11 cellular contexts compared by ENCODE assay signal in the genomic region with DNA sequence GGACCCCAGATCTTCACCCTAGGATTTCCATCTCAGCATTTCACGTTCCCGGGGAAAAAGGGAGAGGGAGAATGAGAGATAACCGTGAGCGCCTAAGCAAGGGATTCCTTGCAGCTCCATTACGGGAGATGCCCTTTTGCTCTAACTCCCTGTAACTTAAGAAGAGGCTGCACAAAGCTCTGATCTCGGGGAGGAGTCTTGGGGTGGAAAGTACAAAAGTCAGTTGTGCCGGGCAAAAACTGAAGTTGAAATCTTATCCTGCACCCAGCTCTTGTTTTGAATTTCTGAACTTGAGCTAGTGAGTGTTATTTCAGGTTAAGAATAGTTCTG.
A peak's percentile ranks its signal among the peaks of the same experiment; 100 is the strongest.
DNase-seq lines count a peak whose midpoint lies in the region; ATAC-seq, FAIRE-seq and TF ChIP-seq lines count a peak whose summit lies in the region.
"Had no signal": no experiment of that assay in that cellular context is flagged by ENCODE, and none has a peak within 500 bp of the region (broad histone marks: within the 10 kb centered on the region; RNA-seq: fewer than 3 reads in every experiment).

No MANE protein-coding gene starts in this region.

- TF ChIP-seq CTCF in brain (conservative IDR thresholded peaks at IDR 0.05) (no peak), keratinocyte (optimal IDR thresholded peaks at IDR 0.05 in 1 of 3, IDR thresholded peaks at IDR 0.05 in 1 of 3, conservative IDR thresholded peaks at IDR 0.05 in 1 of 3; ENCODE audit: extremely low read depth in 1 of 3, insufficient read depth in 2 of 3, low read length in 3 of 3) (no peak)

- H3K9me3 ChIP-seq in keratinocyte (ENCODE audit: control insufficient read depth, low read depth, low read length) (no peaks in the 10 kb centered on the region), small intestine (ENCODE audit: control insufficient read depth, low read depth) (no peaks in the 10 kb centered on the region)

- no peak overlapping the region for H3K27ac Mint-ChIP-seq in activated CD4-positive, alpha-beta T cell treated with anti-CD3 and anti-CD28 coated beads for 36 hours
- H3K27ac Mint-ChIP-seq in brain, result peak overlapping the region in 3 of 5 experiments; percentile 26 to 89 (median 83)

- H3K9ac ChIP-seq in keratinocyte (ENCODE audit: control insufficient read depth, extremely low read depth, insufficient read depth, low read length), result no peak overlapping the region

- H3K4me1 Mint-ChIP-seq in activated CD4-positive, alpha-beta T cell treated with anti-CD3 and anti-CD28 coated beads for 36 hours, result peaks cover 8% of the 10 kb centered on the region
- peaks cover 44% of the 10 kb centered on the region for H3K4me1 Mint-ChIP-seq in brain

- DNase-seq in activated CD4-positive, alpha-beta T cell treated with anti-CD3 and anti-CD28 coated beads for 36 hours, result no peak
- DNase-seq in activated CD4-positive, alpha-beta T cell treated with anti-CD3 and anti-CD28 coated beads, Interleukin-2, amount 50 U/mL, for 4 hours, result no peak
- no peak for DNase-seq in keratinocyte (ENCODE audit: low read depth, low spot score)
- DNase-seq in small intestine, result peak; percentile 4
- DNase-seq in NCI-H2227 (lab: John Stamatoyannopoulos, UW; ENCODE audit: unreplicated experiment), result no peak
- DNase-seq: ACHN; activated naive CD4-positive, alpha-beta T cell; NCI-H1694 treated with DMSO at 0.1 percent for 48 hours had no signal

- H3K4me1 ChIP-seq in keratinocyte (ENCODE audit: control insufficient read depth, extremely low read depth, insufficient read depth, low read length) (no peaks in the 10 kb centered on the region), small intestine (ENCODE audit: control insufficient read depth in 2 of 2, insufficient read depth in 1 of 2, low read depth in 1 of 2, low read length in 1 of 2) (no peaks in the 10 kb centered on the region)

- H3K4me3 ChIP-seq in keratinocyte (ENCODE audit: control insufficient read depth in 2 of 3, extremely low read depth in 1 of 3, insufficient read depth in 2 of 3, low read depth in 1 of 3, low read length in 3 of 3), result peak overlapping the region in 1 of 3 experiments; percentile 50
- no peak overlapping the region for H3K4me3 ChIP-seq in small intestine (ENCODE audit: low read depth in 1 of 2, low read length in 2 of 2)

- H3K27me3 Mint-ChIP-seq in activated CD4-positive, alpha-beta T cell treated with anti-CD3 and anti-CD28 coated beads for 36 hours, result peaks cover 46% of the 10 kb centered on the region
- peaks cover 48% of the 10 kb centered on the region for H3K27me3 Mint-ChIP-seq in brain

- POLR2A ChIA-PET in activated CD4-positive, alpha-beta T cell treated with anti-CD3 and anti-CD28 coated beads for 36 hours (lab: Charles Lee), result interaction anchor here (0.6 kb wide), 1 partner anchor 307 kb away, joined by 3 read pairs; no protein-coding TSS in a partner anchor

- H3K36me3 Mint-ChIP-seq in activated CD4-positive, alpha-beta T cell treated with anti-CD3 and anti-CD28 coated beads for 36 hours (ENCODE audit: low read depth), result no peaks in the 10 kb centered on the region
- H3K36me3 Mint-ChIP-seq in brain, result no peaks in the 10 kb centered on the region

- H3K27me3 ChIP-seq in keratinocyte (ENCODE audit: control insufficient read depth, extremely low read depth, insufficient read depth, low read length) (peaks cover 35% of the 10 kb centered on the region), small intestine (ENCODE audit: control insufficient read depth in 2 of 2, insufficient read depth in 2 of 2, low read length in 2 of 2) (peaks cover 3 to 14% of the 10 kb centered on the region in 2 donors)

- no peak for FAIRE-seq in keratinocyte (lab: Jason Lieb, UNC)
- FAIRE-seq in small intestine (lab: Jason Lieb, UNC), result no peak

- H3K36me3 ChIP-seq in keratinocyte (ENCODE audit: control insufficient read depth in 2 of 2, extremely low read depth in 1 of 2, insufficient read depth in 2 of 2, low read length in 2 of 2) (no peaks in the 10 kb centered on the region), small intestine (ENCODE audit: control insufficient read depth in 2 of 2, insufficient read depth in 2 of 2, low read length in 2 of 2) (no peaks in the 10 kb centered on the region)

- CTCF ChIA-PET in activated CD4-positive, alpha-beta T cell treated with anti-CD3 and anti-CD28 coated beads for 36 hours (lab: Charles Lee), result interaction anchor here (0.6 to 0.9 kb wide), 2 partner anchors 220 to 816 kb away, joined by 3 read pairs; no protein-coding TSS in a partner anchor

- H2AFZ ChIP-seq in keratinocyte (ENCODE audit: control insufficient read depth, low read length), result peak overlapping the region; percentile 32

- no peaks in the 10 kb centered on the region for H3K79me2 ChIP-seq in keratinocyte (ENCODE audit: control insufficient read depth, insufficient read depth, low read length)

- no peak for ATAC-seq in activated CD4-positive, alpha-beta T cell treated with anti-CD3 and anti-CD28 coated beads for 36 hours
- no peak for ATAC-seq in GM19452 (IDR thresholded peaks at IDR 0.05; ENCODE audit: unreplicated experiment)
- ATAC-seq in HG03039 (IDR thresholded peaks at IDR 0.05; ENCODE audit: unreplicated experiment), result no peak

- peak overlapping the region; percentile 27 for H3K4me3 Mint-ChIP-seq in activated CD4-positive, alpha-beta T cell treated with anti-CD3 and anti-CD28 coated beads for 36 hours
- peak overlapping the region; percentile 78 to 89 (median 80) for H3K4me3 Mint-ChIP-seq in brain

- WGBS in small intestine, 3 donors, result 2 to 10% (median 8%) methylated on average over 7 of the region's 7 CpGs

- peak overlapping the region; percentile 68 for H3K4me2 ChIP-seq in keratinocyte (ENCODE audit: control insufficient read depth, extremely low read depth, insufficient read depth, low read depth, low read length)

- intact Hi-C loops in activated CD4-positive, alpha-beta T cell treated with anti-CD3 and anti-CD28 coated beads for 36 hours (cut with DNase I, micrococcal nuclease), result loop anchor here in 1 of 2 experiments (5.0 kb wide), 1 partner anchor 256 kb away; a partner anchor contains a TSS

- no peaks in the 10 kb centered on the region for H3K9me1 ChIP-seq in keratinocyte (ENCODE audit: control insufficient read depth, extremely low read depth, insufficient read depth, low read length)

- dilution Hi-C loops in keratinocyte (cut with MboI; ENCODE audit: extremely low pct_ligation_motif_present, low sequenced_read_pairs), result no loop called here

- no peaks in the 10 kb centered on the region for H4K20me1 ChIP-seq in keratinocyte (ENCODE audit: control insufficient read depth, extremely low read depth, insufficient read depth, low read length)

- no peak overlapping the region for H3K27ac ChIP-seq in keratinocyte (ENCODE audit: control insufficient read depth, insufficient read depth, low read length)
- no peak overlapping the region for H3K27ac ChIP-seq in small intestine (ENCODE audit: low read depth in 1 of 2, low read length in 1 of 2)

- no peaks in the 10 kb centered on the region for H3K9me3 Mint-ChIP-seq in activated CD4-positive, alpha-beta T cell treated with anti-CD3 and anti-CD28 coated beads for 36 hours (ENCODE audit: low read depth)
- H3K9me3 Mint-ChIP-seq in brain, result peaks cover 0 to 6% (median 4%) of the 10 kb centered on the region in 5 experiments
